13 cellular contexts compared by ENCODE assay signal in genomic region chr15:63244399-63244798, GRCh38. TPM values are rescaled to one million over a fixed set of nuclear protein-coding genes. Genes with fewer than 3 reads are reported as not detected.
A peak's percentile ranks its signal among the peaks of the same experiment; 100 is the strongest.
DNase-seq lines count a peak whose midpoint lies in the region; ATAC-seq and TF ChIP-seq lines count a peak whose summit lies in the region.
"Had no signal": no experiment of that assay in that cellular context is flagged by ENCODE, and none has a peak within 500 bp of the region (broad histone marks: within the 10 kb centered on the region; RNA-seq: fewer than 3 reads in every experiment).

No MANE protein-coding gene starts in this region.

- H3K4me1 ChIP-seq in gastrocnemius medialis: peaks cover 21 to 41% of the 10 kb centered on the region in 2 donors

- H3K36me3 ChIP-seq in gastrocnemius medialis: no peaks in the 10 kb centered on the region
- H3K36me3 ChIP-seq: cardiac muscle cell had no signal

- peak; percentile 18 for DNase-seq in HT1080 (ENCODE audit: low read depth)
- no peak for DNase-seq in activated naive CD8-positive, alpha-beta T cell treated with anti-CD3 and anti-CD28 coated beads, Interleukin-2, amount 10 ng/mL, durations not matched to agents 7 days and 5 days
- no peak for DNase-seq in left ventricle myocardium superior
- DNase-seq in gastrocnemius medialis: no peak
- DNase-seq in NCI-H2107 (lab: John Stamatoyannopoulos, UW): no peak
- DNase-seq in posterior vena cava (ENCODE audit: low spot score): no peak
- no peak for DNase-seq in NCI-H2196 (lab: John Stamatoyannopoulos, UW; ENCODE audit: unreplicated experiment)
- DNase-seq: GF-D8; stimulated activated CD4-positive, alpha-beta T cell treated with anti-CD3 and anti-CD28 coated beads, Interleukin-4, amount 100 ng/mL, for 1 hour; WERI-Rb-1 had no signal

- H3K27me3 Mint-ChIP-seq in activated naive CD8-positive, alpha-beta T cell treated with anti-CD3 and anti-CD28 coated beads, Interleukin-2, amount 10 ng/mL, durations not matched to agents 7 days and 5 days: no peaks in the 10 kb centered on the region

- H3K9me3 Mint-ChIP-seq in activated naive CD8-positive, alpha-beta T cell treated with anti-CD3 and anti-CD28 coated beads, Interleukin-2, amount 10 ng/mL, durations not matched to agents 7 days and 5 days: peaks cover 1% of the 10 kb centered on the region

- peaks cover 42% of the 10 kb centered on the region for H3K36me3 Mint-ChIP-seq in activated naive CD8-positive, alpha-beta T cell treated with anti-CD3 and anti-CD28 coated beads, Interleukin-2, amount 10 ng/mL, durations not matched to agents 7 days and 5 days

- intact Hi-C loops in left ventricle myocardium superior (cut with micrococcal nuclease): no loop called here
- intact Hi-C loops in gastrocnemius medialis (cut with DNase I; ENCODE audit: low total_unique reads): loop anchor here (5.0 kb wide), 1 partner anchor 52 kb away; no protein-coding TSS in a partner anchor
- intact Hi-C loops in posterior vena cava (cut with DNase I): no loop called here

- peaks cover 29% of the 10 kb centered on the region for H3K4me1 Mint-ChIP-seq in activated naive CD8-positive, alpha-beta T cell treated with anti-CD3 and anti-CD28 coated beads, Interleukin-2, amount 10 ng/mL, durations not matched to agents 7 days and 5 days

- no peak for ATAC-seq in activated naive CD8-positive, alpha-beta T cell treated with anti-CD3 and anti-CD28 coated beads, Interleukin-2, amount 10 ng/mL, durations not matched to agents 7 days and 5 days (ENCODE audit: low read depth)
- ATAC-seq in left ventricle myocardium superior: peak; percentile 22
- no peak for ATAC-seq in gastrocnemius medialis
- ATAC-seq in HG02571 (IDR thresholded peaks at IDR 0.05; ENCODE audit: unreplicated experiment): no peak

- no peaks in the 10 kb centered on the region for H3K27me3 ChIP-seq in gastrocnemius medialis
- H3K27me3 ChIP-seq: cardiac muscle cell had no signal

- POLR2A ChIA-PET in activated naive CD8-positive, alpha-beta T cell treated with anti-CD3 and anti-CD28 coated beads, Interleukin-2, amount 10 ng/mL, durations not matched to agents 7 days and 5 days (lab: Charles Lee): interaction anchor here (1.6 kb wide), 1 partner anchor 54 kb away, joined by 4 read pairs; no protein-coding TSS in a partner anchor

- peak overlapping the region; percentile 46 for H3K27ac Mint-ChIP-seq in activated naive CD8-positive, alpha-beta T cell treated with anti-CD3 and anti-CD28 coated beads, Interleukin-2, amount 10 ng/mL, durations not matched to agents 7 days and 5 days

- in situ Hi-C loops in gastrocnemius medialis (cut with MboI; ENCODE audit: low sequenced_read_pairs in 4 of 4): no loop called here

- no peak overlapping the region for H3K4me3 ChIP-seq in gastrocnemius medialis
- H3K4me3 ChIP-seq: cardiac muscle cell had no signal

- H3K4me3 Mint-ChIP-seq in activated naive CD8-positive, alpha-beta T cell treated with anti-CD3 and anti-CD28 coated beads, Interleukin-2, amount 10 ng/mL, durations not matched to agents 7 days and 5 days: peak overlapping the region; percentile 25

- TF ChIP-seq POLR2A in gastrocnemius medialis (IDR thresholded peaks at IDR 0.05): no peak

- H3K27ac ChIP-seq in gastrocnemius medialis: peak overlapping the region; percentile 12 to 51 (median 38)
- H3K27ac ChIP-seq: cardiac muscle cell, KMS-11, WERI-Rb-1 had no signal

- H3K9me3 ChIP-seq in gastrocnemius medialis: no peaks in the 10 kb centered on the region

- TF ChIP-seq CTCF in gastrocnemius medialis (IDR thresholded peaks at IDR 0.05 in 4 of 5, conservative IDR thresholded peaks at IDR 0.05 in 1 of 5): no peak

RNA-seq across cellular contexts. Expression of gene APH1B, which starts 33.0 kb away (rescaled TPM):
- 3.2 and 4.9 TPM in 2 replicates for total RNA-seq in HT1080 (2014; rRNA removed; shearing (Covaris generic))
- polyA plus RNA-seq in HT1080 (2015; cell fraction: cytosol; rRNA removed): 8.0 and 9.0 TPM in 2 replicates
- polyA plus RNA-seq in HT1080 (2015; cell fraction: nucleus; rRNA removed): 13.8 and 14.4 TPM in 2 replicates
- 10 to 100 TPM; 17.9 to 19.1 TPM for total RNA-seq in activated naive CD8-positive, alpha-beta T cell treated with anti-CD3 and anti-CD28 coated beads, Interleukin-2, amount 10 ng/mL, durations not matched to agents 7 days and 5 days
- total RNA-seq in left ventricle myocardium superior: 5.6 TPM
- total RNA-seq in gastrocnemius medialis: 1 to 10 TPM; 2.4 to 5.6 (median 2.9) TPM
- 10 to 100 TPM; 20.9 to 21.2 TPM for total RNA-seq in posterior vena cava

RNA-seq across cellular contexts. Expression of gene RAB8B, which starts 55.0 kb away (rescaled TPM):
- total RNA-seq in HT1080 (2014; rRNA removed; shearing (Covaris generic)): 10.8 and 15.7 TPM in 2 replicates
- polyA plus RNA-seq in HT1080 (2015; cell fraction: cytosol; rRNA removed): 16.8 and 21.3 TPM in 2 replicates
- 12.8 and 16.7 TPM in 2 replicates for polyA plus RNA-seq in HT1080 (2015; cell fraction: nucleus; rRNA removed)
- total RNA-seq in activated naive CD8-positive, alpha-beta T cell treated with anti-CD3 and anti-CD28 coated beads, Interleukin-2, amount 10 ng/mL, durations not matched to agents 7 days and 5 days: 100 to 1,000 TPM; 111 TPM
- total RNA-seq in left ventricle myocardium superior (9.1 TPM), gastrocnemius medialis (10 to 100 TPM in 2 of 4 donors, 1 to 10 TPM in 2; 7.2 to 33.4 (median 14.3) TPM), posterior vena cava (10 to 100 TPM; 46.8 to 51.8 TPM)
